1 cellular context compared by ENCODE assay signal in genomic region chr1:227889863-227890405, GRCh38.
TF ChIP-seq lines count a peak whose summit lies in the region.

No MANE protein-coding gene starts in this region.

TF ChIP-seq in SK-N-SH treated with all-trans-retinoic acid at 6 μM for 48 hours, 23 proteins besides CTCF, POLR2A, EP300 and RAD21 (continued from another document):
- no peak for TF ChIP-seq TSHZ2 (CRISPR knock-in tag; IDR thresholded peaks at IDR 0.05)
- no peak for TF ChIP-seq ZC3H10 (CRISPR knock-in tag; IDR thresholded peaks at IDR 0.05)
- TF ChIP-seq GLIS3 (CRISPR knock-in tag; IDR thresholded peaks at IDR 0.05) = no peak
- no peak for TF ChIP-seq OSR1 (CRISPR knock-in tag; IDR thresholded peaks at IDR 0.05)
- TF ChIP-seq CSDC2 (CRISPR knock-in tag; IDR thresholded peaks at IDR 0.05) = no peak
- TF ChIP-seq ZNF70 (CRISPR knock-in tag; IDR thresholded peaks at IDR 0.05) = no peak
- TF ChIP-seq POU6F1 (CRISPR knock-in tag; IDR thresholded peaks at IDR 0.05; ENCODE audit: borderline replicate concordance, low read depth) = no peak
